ENCODE assay signal across 8 cellular contexts in genomic region chr14:99273025-99273723, GRCh38. TPM values are rescaled to one million over a fixed set of nuclear protein-coding genes. Genes with fewer than 3 reads are reported as not detected.
A peak's percentile ranks its signal among the peaks of the same experiment; 100 is the strongest.
DNase-seq lines count a peak whose midpoint lies in the region; ATAC-seq, FAIRE-seq and TF ChIP-seq lines count a peak whose summit lies in the region.

No MANE protein-coding gene starts in this region.

- H3K4me3 ChIP-seq in HepG2 (replicated peaks in 1 of 3; ENCODE audit: insufficient read depth in 1 of 3, low read depth in 2 of 3, low read length in 3 of 3) (peak overlapping the region; percentile 27 to 63 (median 34)), testis (peak overlapping the region; percentile 46 to 56)

- TF ChIP-seq EP300 in HepG2 (IDR thresholded peaks at IDR 0.05; ENCODE audit: low read depth in 2 of 2, low read length in 2 of 2) (no peak), HepG2 (CRISPR knock-in tag; IDR thresholded peaks at IDR 0.05; ENCODE audit: borderline replicate concordance) (no peak)

- no peaks in the 10 kb centered on the region for H3K79me2 ChIP-seq in HepG2 (ENCODE audit: insufficient read depth, low read length)

- 13% methylated on average over 12 of the region's 48 CpGs for WGBS in HepG2 (ENCODE audit: low lambda C conversion rate)
- 3 to 7% methylated on average over 11 to 36 of the region's 48 CpGs for WGBS in testis, 2 donors

- CTCF ChIA-PET in CD4-positive, alpha-beta T cell (lab: Charles Lee): interaction anchor here (1.0 to 1.9 kb wide), 7 partner anchors 19 to 1136 kb away, joined by 4 to 8 read pairs (median 7); no protein-coding TSS in a partner anchor
- CTCF ChIA-PET in HepG2 (lab: Yijun Ruan, JAX; ENCODE audit: low intra/inter-chr PET ratio, low total read pairs): no interaction called here

- no peaks in the 10 kb centered on the region for H3K36me3 ChIP-seq in HepG2 (replicated peaks in 1 of 2; ENCODE audit: control insufficient read depth in 1 of 2, insufficient read depth in 2 of 2, low read length in 2 of 2)
- H3K36me3 ChIP-seq in testis (ENCODE audit: low read depth, missing control alignments): no peaks in the 10 kb centered on the region

- no peak for FAIRE-seq in HepG2 (lab: Jason Lieb, UNC)
- no peak for FAIRE-seq in GM19239 (lab: Jason Lieb, UNC)

- no peak overlapping the region for H3K9ac ChIP-seq in HepG2 (ENCODE audit: insufficient read depth, low read depth, low read length)

- peak overlapping the region; percentile 9 for H3K27ac ChIP-seq in CD4-positive, alpha-beta T cell (ENCODE audit: low read depth, low read length)
- H3K27ac ChIP-seq in HepG2 (ENCODE audit: extremely low read length, insufficient read depth, low read length): no peak overlapping the region
- H3K27ac ChIP-seq in testis: no peak overlapping the region

- H3K4me1 ChIP-seq in HepG2 (ENCODE audit: insufficient read depth, low read length) (peaks cover 36% of the 10 kb centered on the region), testis (peaks cover 14% of the 10 kb centered on the region)

- in situ Hi-C loops in HepG2 (cut with HindIII; ENCODE audit: extremely low pct_ligation_motif_present, low pct_unique_long_range_greater_than_20kb): loop anchor here (25.0 kb wide), 2 partner anchors 1136 to 1286 kb away; no protein-coding TSS in a partner anchor

- ATAC-seq in CD4-positive, alpha-beta T cell (ENCODE audit: poor library complexity): no peak
- ATAC-seq in HepG2: peak; percentile 57

- no peak for TF ChIP-seq POLR2A in HepG2 (IDR thresholded peaks at IDR 0.05; ENCODE audit: insufficient read depth in 1 of 2, low read depth in 2 of 2, low read length in 2 of 2)
- TF ChIP-seq POLR2A in testis (IDR thresholded peaks at IDR 0.05): no peak

- H3K4me3 Mint-ChIP-seq in CD4-positive, alpha-beta T cell: peak overlapping the region; percentile 100
- H3K4me3 Mint-ChIP-seq in activated T-helper 1 cell treated with anti-CD3 and anti-CD28 coated beads, Interleukin-12 subunit alpha, Interleukin-12 subunit beta, Interleukin-2, Interleukin-4 antibody, amounts not matched to agents 30 ng/mL and 10 ng/mL and 1 ng/mL, durations not matched to agents 14 hours and 24 hours and 36 hours: peak overlapping the region; percentile 93

- intact Hi-C loops in CD4-positive, alpha-beta T cell (cut with DNase I, micrococcal nuclease): loop anchor here (2.0 to 10.0 kb wide), 7 partner anchors 831 to 1976 kb away; no protein-coding TSS in a partner anchor
- intact Hi-C loops in activated T-helper 1 cell treated with anti-CD3 and anti-CD28 coated beads, Interleukin-12 subunit alpha, Interleukin-12 subunit beta, Interleukin-2, Interleukin-4 antibody, amounts not matched to agents 30 ng/mL and 10 ng/mL and 1 ng/mL, durations not matched to agents 14 hours and 24 hours and 36 hours (cut with micrococcal nuclease): loop anchor here (2.0 to 5.0 kb wide), 9 partner anchors 208 to 1966 kb away; partner anchors contain the start of genes CCDC85C, CCNK and SETD3
- intact Hi-C loops in HepG2 (cut with micrococcal nuclease; ENCODE audit: unreplicated experiment) (loop anchor here (2.0 to 5.0 kb wide), 2 partner anchors 44 to 142 kb away; no protein-coding TSS in a partner anchor), testis (cut with DNase I; ENCODE audit: low total_unique reads) (no loop called here)

- no peaks in the 10 kb centered on the region for H3K9me3 Mint-ChIP-seq in CD4-positive, alpha-beta T cell
- H3K9me3 Mint-ChIP-seq in activated T-helper 1 cell treated with anti-CD3 and anti-CD28 coated beads, Interleukin-12 subunit alpha, Interleukin-12 subunit beta, Interleukin-2, Interleukin-4 antibody, amounts not matched to agents 30 ng/mL and 10 ng/mL and 1 ng/mL, durations not matched to agents 14 hours and 24 hours and 36 hours: no peaks in the 10 kb centered on the region

- H4K20me1 ChIP-seq in HepG2 (ENCODE audit: insufficient read depth, low read length): no peaks in the 10 kb centered on the region

- no peak for TF ChIP-seq RAD21 in HepG2 (CRISPR knock-in tag; IDR thresholded peaks at IDR 0.05)

- no peak overlapping the region for H2AFZ ChIP-seq in HepG2 (ENCODE audit: low read length)

- H3K4me2 ChIP-seq in HepG2 (ENCODE audit: low read depth, low read length): peak overlapping the region; percentile 80

- H3K27ac Mint-ChIP-seq in CD4-positive, alpha-beta T cell: peak overlapping the region; percentile 99
- peak overlapping the region; percentile 90 for H3K27ac Mint-ChIP-seq in activated T-helper 1 cell treated with anti-CD3 and anti-CD28 coated beads, Interleukin-12 subunit alpha, Interleukin-12 subunit beta, Interleukin-2, Interleukin-4 antibody, amounts not matched to agents 30 ng/mL and 10 ng/mL and 1 ng/mL, durations not matched to agents 14 hours and 24 hours and 36 hours

- H3K27me3 ChIP-seq in CD4-positive, alpha-beta T cell (ENCODE audit: control insufficient read depth, insufficient read depth, low read length): no peaks in the 10 kb centered on the region
- H3K27me3 ChIP-seq in HepG2 (ENCODE audit: control insufficient read depth in 1 of 2, insufficient read depth in 2 of 2, low read length in 2 of 2) (peaks cover 3 to 40% of the 10 kb centered on the region in 2 experiments; a peak in 4 of 5 replicates), testis (no peaks in the 10 kb centered on the region)

- peaks cover 50% of the 10 kb centered on the region for H3K4me1 Mint-ChIP-seq in CD4-positive, alpha-beta T cell (ENCODE audit: low read depth)
- peaks cover 35% of the 10 kb centered on the region for H3K4me1 Mint-ChIP-seq in activated T-helper 1 cell treated with anti-CD3 and anti-CD28 coated beads, Interleukin-12 subunit alpha, Interleukin-12 subunit beta, Interleukin-2, Interleukin-4 antibody, amounts not matched to agents 30 ng/mL and 10 ng/mL and 1 ng/mL, durations not matched to agents 14 hours and 24 hours and 36 hours (ENCODE audit: low read depth)

- DNase-seq in CD4-positive, alpha-beta T cell: peak in 1 of 10 experiments; percentile 54
- DNase-seq in NCI-H1092 treated with DMSO at 0.1 percent for 48 hours (lab: John Stamatoyannopoulos, UW) (peak; percentile 84), HepG2 (ENCODE audit: low spot score) (peak; percentile 16), testis (peak; percentile 33), GM19239 (ENCODE audit: insufficient read length, low spot score) (no peak), foreskin melanocyte (no peak)
- no peak for DNase-seq in activated T-helper 1 cell treated with anti-CD3 and anti-CD28 coated beads, Interleukin-12 subunit alpha, Interleukin-12 subunit beta, Interleukin-2, Interleukin-4 antibody, amounts not matched to agents 30 ng/mL and 10 ng/mL and 1 ng/mL, durations not matched to agents 14 hours and 24 hours and 36 hours (ENCODE audit: low spot score)
- no peak for DNase-seq in effector CD4-positive, alpha-beta T cell

- BruUV-seq in HepG2 (replicated peaks; lab: Mats Ljungman, UMichigan): no TSS peak

- H3K27me3 Mint-ChIP-seq in CD4-positive, alpha-beta T cell: peaks cover 5% of the 10 kb centered on the region
- H3K27me3 Mint-ChIP-seq in activated T-helper 1 cell treated with anti-CD3 and anti-CD28 coated beads, Interleukin-12 subunit alpha, Interleukin-12 subunit beta, Interleukin-2, Interleukin-4 antibody, amounts not matched to agents 30 ng/mL and 10 ng/mL and 1 ng/mL, durations not matched to agents 14 hours and 24 hours and 36 hours (ENCODE audit: insufficient read depth): peaks cover 8% of the 10 kb centered on the region

- H3K36me3 Mint-ChIP-seq in CD4-positive, alpha-beta T cell (ENCODE audit: low read depth): peaks cover 37% of the 10 kb centered on the region
- H3K36me3 Mint-ChIP-seq in activated T-helper 1 cell treated with anti-CD3 and anti-CD28 coated beads, Interleukin-12 subunit alpha, Interleukin-12 subunit beta, Interleukin-2, Interleukin-4 antibody, amounts not matched to agents 30 ng/mL and 10 ng/mL and 1 ng/mL, durations not matched to agents 14 hours and 24 hours and 36 hours (ENCODE audit: low read depth): peaks cover 5% of the 10 kb centered on the region

- POLR2A ChIA-PET in CD4-positive, alpha-beta T cell (lab: Charles Lee): interaction anchor here (1.1 to 64.5 kb wide), 10 partner anchors 12 to 1296 kb away, joined by 3 to 4389 read pairs (median 19); no protein-coding TSS in a partner anchor
- POLR2A ChIA-PET in HepG2 (lab: Yijun Ruan, JAX): no interaction called here

- TF ChIP-seq CTCF in CD4-positive, alpha-beta T cell (IDR thresholded peaks at IDR 0.05): no peak
- TF ChIP-seq CTCF in HepG2 (CRISPR knock-in tag; IDR thresholded peaks at IDR 0.05) (0 out of 2 replicates have a peak, but pooled peaks have one; percentile 3), testis (IDR thresholded peaks at IDR 0.05) (no peak)

- no peaks in the 10 kb centered on the region for H3K9me3 ChIP-seq in CD4-positive, alpha-beta T cell (ENCODE audit: control insufficient read depth, low read length)
- H3K9me3 ChIP-seq in HepG2 (ENCODE audit: low read length): no peaks in the 10 kb centered on the region
- H3K9me3 ChIP-seq in testis: no peaks in the 10 kb centered on the region

RNA-seq across cellular contexts. Expression of gene BCL11B, which starts 1.2 kb away (rescaled TPM):
- total RNA-seq in CD4-positive, alpha-beta T cell: 100 to 1,000 TPM; 244 to 254 TPM
- total RNA-seq in activated T-helper 1 cell treated with anti-CD3 and anti-CD28 coated beads, Interleukin-12 subunit alpha, Interleukin-12 subunit beta, Interleukin-2, Interleukin-4 antibody, amounts not matched to agents 30 ng/mL and 10 ng/mL and 1 ng/mL, durations not matched to agents 14 hours and 24 hours and 36 hours: 43.5 and 45.4 TPM in 2 replicates
- total RNA-seq in HepG2 (2016; rRNA removed; fragmentation: Illumina TruSeq; extraction: Trizol): not detected in 2 replicates
- not detected in 2 replicates for total RNA-seq in HepG2 (2016; cell fraction: cytosol; rRNA removed; fragmentation: Illumina TruSeq; extraction: Trizol; ENCODE audit: low read depth)
- not detected in 2 replicates for total RNA-seq in HepG2 (2016; cell fraction: insoluble cytoplasmic fraction; rRNA removed; fragmentation: Illumina TruSeq; extraction: Trizol)
- total RNA-seq in HepG2 (2016; cell fraction: membrane; rRNA removed; fragmentation: Illumina TruSeq; extraction: Trizol): not detected in 2 replicates
- not detected in 2 replicates for total RNA-seq in HepG2 (2016; cell fraction: nucleus; rRNA removed; fragmentation: Illumina TruSeq; extraction: Trizol)
- polyA plus RNA-seq in HepG2 (2011; rRNA removed): not detected in 2 replicates
- polyA plus RNA-seq in HepG2 (2011; cell fraction: cytosol; rRNA removed): not detected in 2 replicates
- polyA plus RNA-seq in HepG2 (2011; cell fraction: nucleus; rRNA removed): 0.02 and 0.03 TPM in 2 replicates
- polyA plus RNA-seq in HepG2 (2012): not detected in 2 replicates
- not detected in 2 replicates for polyA plus RNA-seq in HepG2 (2016; cell fraction: cytosol; fragmentation: Illumina TruSeq; extraction: Trizol; ENCODE audit: low read depth)
- not detected in 2 replicates for polyA plus RNA-seq in HepG2 (2016; cell fraction: insoluble cytoplasmic fraction; fragmentation: Illumina TruSeq; extraction: Trizol; ENCODE audit: low read depth)
- polyA plus RNA-seq in HepG2 (2016; cell fraction: membrane; fragmentation: Illumina TruSeq; extraction: Trizol; ENCODE audit: low read depth): not detected in 2 replicates
- not detected in 2 replicates for polyA plus RNA-seq in HepG2 (2016; cell fraction: nucleus; fragmentation: Illumina TruSeq; extraction: Trizol; ENCODE audit: insufficient read depth, low read depth)
- polyA minus RNA-seq in HepG2 (2011; rRNA and poly(A)+ RNA removed; ENCODE audit: low replicate concordance): not detected in 2 replicates
- polyA minus RNA-seq in HepG2 (2011; cell fraction: cytosol; rRNA and poly(A)+ RNA removed): not detected in 2 replicates
- polyA minus RNA-seq in HepG2 (2011; cell fraction: nucleus; rRNA and poly(A)+ RNA removed): under 0.01 TPM in 1 of 2 replicates, not detected in the other
- 1 to 10 TPM; 4.4 to 4.7 TPM for total RNA-seq in testis
- polyA plus RNA-seq in testis (ENCODE audit: insufficient read depth, low read depth, low replicate concordance): 0.96 TPM

Comparison
In these comparisons a context has a peak if more than half of its experiments do, and no peak if none do; other contexts are left out.
1. DNase-seq: peak in NCI-H1092 treated with DMSO at 0.1 percent for 48 hours (single experiment), HepG2 (single experiment) and testis (single experiment); none in activated T-helper 1 cell treated with anti-CD3 and anti-CD28 coated beads, Interleukin-12 subunit alpha, Interleukin-12 subunit beta, Interleukin-2, Interleukin-4 antibody, amounts not matched to agents 30 ng/mL and 10 ng/mL and 1 ng/mL, durations not matched to agents 14 hours and 24 hours and 36 hours (single experiment), GM19239 (single experiment), effector CD4-positive, alpha-beta T cell (single experiment) and foreskin melanocyte (single experiment).